In genomic region chr1:33876970-33877680, GRCh38 we compare ENCODE assay signal across 17 cellular contexts. TPM values are rescaled to one million over a fixed set of nuclear protein-coding genes. Genes with fewer than 3 reads are reported as not detected.
DNase-seq lines count a peak whose midpoint lies in the region; ATAC-seq and TF ChIP-seq lines count a peak whose summit lies in the region.
"Had no signal": no experiment of that assay in that cellular context is flagged by ENCODE, and none has a peak within 500 bp of the region (broad histone marks: within the 10 kb centered on the region; RNA-seq: fewer than 3 reads in every experiment).

No MANE protein-coding gene starts in this region.

- POLR2A ChIA-PET in HEK293 (lab: Yijun Ruan, JAX): no interaction called here

- H3K9me3 Mint-ChIP-seq in stimulated activated naive CD8-positive, alpha-beta T cell treated with anti-CD3 and anti-CD28 coated beads, Interleukin-15, amount 100 ng/mL, for 72 hours: peaks cover 0 to 19% of the 10 kb centered on the region in 2 donors
- peaks cover 9% of the 10 kb centered on the region for H3K9me3 Mint-ChIP-seq in mesothelial cell of epicardium
- H3K9me3 Mint-ChIP-seq: T-helper 1 cell treated with Interleukin-12 subunit alpha and Interleukin-12 subunit beta and Interleukin-4 antibody, amounts not matched to agents 30 μg/mL and 1 μg/mL, for 36 hours had no signal

- no peaks in the 10 kb centered on the region for H3K4me1 ChIP-seq in HEK293 (ENCODE audit: control insufficient read depth, insufficient read depth, low read length)

- intact Hi-C loops in left ventricle myocardium superior (cut with micrococcal nuclease): no loop called here

- H3K27ac ChIP-seq in HEK293 (ENCODE audit: extremely low read depth, low read depth, low read length): no peak overlapping the region
- H3K27ac ChIP-seq: coronary artery, neural progenitor cell had no signal

- H3K4me3 Mint-ChIP-seq in stimulated activated naive CD8-positive, alpha-beta T cell treated with anti-CD3 and anti-CD28 coated beads, Interleukin-15, amount 100 ng/mL, for 72 hours: no peak overlapping the region
- no peak overlapping the region for H3K4me3 Mint-ChIP-seq in mesothelial cell of epicardium
- H3K4me3 Mint-ChIP-seq: memory B cell; neural progenitor cell; T-helper 1 cell treated with Interleukin-12 subunit alpha and Interleukin-12 subunit beta and Interleukin-4 antibody, amounts not matched to agents 30 μg/mL and 1 μg/mL, for 36 hours had no signal

- ATAC-seq in left ventricle myocardium superior: peak; percentile 44
- ATAC-seq in stimulated activated naive CD8-positive, alpha-beta T cell treated with anti-CD3 and anti-CD28 coated beads, Interleukin-15, amount 100 ng/mL, for 72 hours: no peak
- no peak for ATAC-seq in HG02938 (IDR thresholded peaks at IDR 0.05; ENCODE audit: unreplicated experiment)
- ATAC-seq in GM21360 (IDR thresholded peaks at IDR 0.05; ENCODE audit: unreplicated experiment): no peak

- H3K27ac Mint-ChIP-seq in stimulated activated naive CD8-positive, alpha-beta T cell treated with anti-CD3 and anti-CD28 coated beads, Interleukin-15, amount 100 ng/mL, for 72 hours: no peak overlapping the region
- H3K27ac Mint-ChIP-seq in mesothelial cell of epicardium: no peak overlapping the region
- H3K27ac Mint-ChIP-seq: memory B cell; neural progenitor cell; T-helper 1 cell treated with Interleukin-12 subunit alpha and Interleukin-12 subunit beta and Interleukin-4 antibody, amounts not matched to agents 30 μg/mL and 1 μg/mL, for 36 hours had no signal

- H3K9me3 ChIP-seq in HEK293 (ENCODE audit: control insufficient read depth, insufficient read depth, low read depth, low read length): no peaks in the 10 kb centered on the region
- H3K9me3 ChIP-seq: esophagus squamous epithelium had no signal

- peak; percentile 58 for DNase-seq in A172 (ENCODE audit: low spot score)
- DNase-seq in astrocyte of the hippocampus (ENCODE audit: low read depth, low spot score): peak; percentile 75
- DNase-seq in left ventricle myocardium superior: peak; percentile 54
- no peak for DNase-seq in stimulated activated naive CD8-positive, alpha-beta T cell treated with anti-CD3 and anti-CD28 coated beads, Interleukin-15, amount 100 ng/mL, for 72 hours
- no peak for DNase-seq in mesothelial cell of epicardium (ENCODE audit: low spot score in 2 of 2, unreplicated experiment in 2 of 2)
- DNase-seq: activated CD4-positive, CD25-positive, alpha-beta regulatory T cell treated with anti-CD3 and anti-CD28 coated beads, Interleukin-2, amount 50 U/mL, for 72 hours; esophagus squamous epithelium; NCI-H1092 treated with DMSO at 0.1 percent for 48 hours; NCI-H226 had no signal

- no peaks in the 10 kb centered on the region for H3K36me3 Mint-ChIP-seq in mesothelial cell of epicardium
- H3K36me3 Mint-ChIP-seq: memory B cell, neural progenitor cell had no signal

- CTCF ChIA-PET in HEK293 (lab: Yijun Ruan, JAX): no interaction called here

- peaks cover 11% of the 10 kb centered on the region for H3K4me1 Mint-ChIP-seq in stimulated activated naive CD8-positive, alpha-beta T cell treated with anti-CD3 and anti-CD28 coated beads, Interleukin-15, amount 100 ng/mL, for 72 hours
- H3K4me1 Mint-ChIP-seq in mesothelial cell of epicardium: peaks cover 7% of the 10 kb centered on the region
- H3K4me1 Mint-ChIP-seq: memory B cell had no signal

- peaks cover 66% of the 10 kb centered on the region for H3K27me3 Mint-ChIP-seq in stimulated activated naive CD8-positive, alpha-beta T cell treated with anti-CD3 and anti-CD28 coated beads, Interleukin-15, amount 100 ng/mL, for 72 hours
- peaks cover 53% of the 10 kb centered on the region for H3K27me3 Mint-ChIP-seq in mesothelial cell of epicardium (ENCODE audit: low read depth)

- no peak for TF ChIP-seq CTCF in HEK293 (tag by site-specific recombination; IDR thresholded peaks at IDR 0.05)
- TF ChIP-seq CTCF in mesothelial cell of epicardium (IDR thresholded peaks at IDR 0.05; ENCODE audit: unreplicated experiment): no peak

- H3K36me3 ChIP-seq in HEK293 (ENCODE audit: control insufficient read depth in 2 of 2, insufficient read depth in 1 of 2, low read length in 2 of 2): no peaks in the 10 kb centered on the region
- H3K36me3 ChIP-seq: esophagus squamous epithelium, neural progenitor cell had no signal

- no peak overlapping the region for H3K4me3 ChIP-seq in HEK293 (ENCODE audit: low read depth, low read length)
- H3K4me3 ChIP-seq: coronary artery, esophagus squamous epithelium, neural progenitor cell had no signal

TF ChIP-seq in HEK293, 187 proteins besides CTCF, POLR2A, EP300 and RAD21:
- peak; percentile 56; the same call in 1 of the 2 replicates for TF ChIP-seq SCRT2 (tag by site-specific recombination; IDR thresholded peaks at IDR 0.05)
- no peak for TF ChIP-seq KLF17 (tag by site-specific recombination; IDR thresholded peaks at IDR 0.05)

RNA-seq across cellular contexts. Expression of gene HMGB4, which starts 13.2 kb away (rescaled TPM):
- not detected in 2 replicates for total RNA-seq in A172 (2014; rRNA removed; shearing (Covaris generic))
- total RNA-seq in left ventricle myocardium superior (not detected), mesothelial cell of epicardium (not detected in 3 replicates)
- total RNA-seq: A673, esophagus squamous epithelium had no signal

Comparison
In these comparisons a context has a peak if more than half of its experiments do, and no peak if none do; other contexts are left out.
1. DNase-seq: peak in A172 (single experiment), astrocyte of the hippocampus (single experiment) and left ventricle myocardium superior (single experiment); none in stimulated activated naive CD8-positive, alpha-beta T cell treated with anti-CD3 and anti-CD28 coated beads, Interleukin-15, amount 100 ng/mL, for 72 hours (0 of 2) and mesothelial cell of epicardium (0 of 2).